In genomic region chrX:108167211-108167872, GRCh38 we compare ENCODE assay signal across 20 cellular contexts.
DNase-seq lines count a peak whose midpoint lies in the region; TF ChIP-seq lines count a peak whose summit lies in the region.
"Had no signal": no experiment of that assay in that cellular context is flagged by ENCODE, and none has a peak within 500 bp of the region (broad histone marks: within the 10 kb centered on the region; RNA-seq: fewer than 3 reads in every experiment).

No MANE protein-coding gene starts in this region.

- CTCF ChIA-PET in HEK293 (lab: Yijun Ruan, JAX), result interaction anchor here (0.7 to 1.2 kb wide), 4 partner anchors 12 to 370 kb away, joined by 3 to 4 read pairs (median 3); no protein-coding TSS in a partner anchor

- DNase-seq in Caki2 (ENCODE audit: low read depth), result peak; percentile 41
- DNase-seq in adipocyte (ENCODE audit: low read depth), result peak; percentile 39
- DNase-seq in fibroblast of the conjunctiva (ENCODE audit: low read depth), result peak; percentile 22
- DNase-seq in GM20000 (ENCODE audit: low spot score), result no peak
- DNase-seq in T1000 (lab: John Stamatoyannopoulos, UW), result no peak
- DNase-seq in NCI-H2196 treated with DMSO at 0.1 percent for 48 hours (lab: John Stamatoyannopoulos, UW; ENCODE audit: unreplicated experiment), result no peak
- DNase-seq in NCI-H1092 treated with DMSO at 0.1 percent for 48 hours (lab: John Stamatoyannopoulos, UW), result no peak
- DNase-seq: DND-41; erythroblast; hippocampal formation; Karpas-422; left colon; NCI-H187; pancreas; spleen; stimulated activated naive CD8-positive, alpha-beta T cell treated with anti-CD3 and anti-CD28 coated beads, Interleukin-15, Interleukin-2, amounts not matched to agents 100 U/mL and 50 U/mL, for 24 hours; T-cell; upper lobe of right lung had no signal

- H3K9me3 ChIP-seq in HEK293 (ENCODE audit: control insufficient read depth, insufficient read depth, low read depth, low read length) (no peaks in the 10 kb centered on the region), adipocyte (ENCODE audit: control insufficient read depth, low read length) (peaks cover 8% of the 10 kb centered on the region)
- H3K9me3 ChIP-seq: pancreas, spleen, upper lobe of right lung had no signal

- no peak overlapping the region for H3K4me3 ChIP-seq in HEK293 (ENCODE audit: low read depth, low read length)
- H3K4me3 ChIP-seq in adipocyte (ENCODE audit: low read length), result no peak overlapping the region
- H3K4me3 ChIP-seq: pancreas, spleen, upper lobe of right lung had no signal

- H3K36me3 ChIP-seq in HEK293 (ENCODE audit: control insufficient read depth in 2 of 2, insufficient read depth in 1 of 2, low read length in 2 of 2), result no peaks in the 10 kb centered on the region
- H3K36me3 ChIP-seq in adipocyte (ENCODE audit: control insufficient read depth, insufficient read depth, low read length, severe bottlenecking), result no peaks in the 10 kb centered on the region
- H3K36me3 ChIP-seq: pancreas, spleen, upper lobe of right lung had no signal

- H3K9ac ChIP-seq in adipocyte (ENCODE audit: low read length), result no peak overlapping the region

- TF ChIP-seq CTCF in HEK293 (tag by site-specific recombination; IDR thresholded peaks at IDR 0.05) (no peak), GM20000 (IDR thresholded peaks at IDR 0.05; ENCODE audit: extremely low read depth, missing control alignments) (no peak)

- POLR2A ChIA-PET in HEK293 (lab: Yijun Ruan, JAX), result no interaction called here

- in situ Hi-C loops in Caki2 (cut with HindIII; ENCODE audit: low pct_unique_long_range_greater_than_20kb, low sequenced_read_pairs), result no loop called here

- H3K27ac ChIP-seq in HEK293 (ENCODE audit: extremely low read depth, low read depth, low read length), result no peak overlapping the region
- H3K27ac ChIP-seq: HL-60, pancreas, spleen, upper lobe of right lung had no signal

- H3K27me3 ChIP-seq in adipocyte (replicated peaks; ENCODE audit: control insufficient read depth, insufficient read depth, low read length), result peaks cover 20% of the 10 kb centered on the region
- H3K27me3 ChIP-seq: spleen, upper lobe of right lung had no signal

- H3K4me1 ChIP-seq in HEK293 (ENCODE audit: control insufficient read depth, insufficient read depth, low read length) (0 out of 2 replicates have a peak, but pooled peaks cover 2% of the 10 kb centered on the region), adipocyte (ENCODE audit: control insufficient read depth, insufficient read depth, low read length) (peaks cover 35% of the 10 kb centered on the region)
- H3K4me1 ChIP-seq: pancreas, spleen, upper lobe of right lung had no signal

TF ChIP-seq in HEK293, 187 proteins besides CTCF, POLR2A, EP300 and RAD21 (continues in another document):
- TF ChIP-seq GLIS1 (tag by site-specific recombination; IDR thresholded peaks at IDR 0.05) (peak; percentile 79), ZBTB44 (tag by site-specific recombination; IDR thresholded peaks at IDR 0.05) (peak; percentile 89), ZNF544 (tag by site-specific recombination; IDR thresholded peaks at IDR 0.05) (no peak), ZSCAN4 (tag by site-specific recombination; IDR thresholded peaks at IDR 0.05) (0 out of 2 replicates have a peak, but pooled peaks have one; percentile 14), PRDM10 (tag by site-specific recombination; IDR thresholded peaks at IDR 0.05) (peak; percentile 49), ZBTB20 (tag by site-specific recombination; IDR thresholded peaks at IDR 0.05) (peak; percentile 47), SCRT2 (tag by site-specific recombination; IDR thresholded peaks at IDR 0.05) (no peak), PRDM2 (tag by site-specific recombination; IDR thresholded peaks at IDR 0.05; ENCODE audit: borderline replicate concordance) (no peak), ZEB2 (tag by site-specific recombination; IDR thresholded peaks at IDR 0.05) (0 out of 2 replicates have a peak, but pooled peaks have one; percentile 49)

Comparison
In these comparisons a context has a peak if more than half of its experiments do, and no peak if none do; other contexts are left out.
1. DNase-seq: peak in Caki2 (single experiment), adipocyte (single experiment) and fibroblast of the conjunctiva (single experiment); none in GM20000 (single experiment), T1000 (single experiment), NCI-H2196 treated with DMSO at 0.1 percent for 48 hours (single experiment) and NCI-H1092 treated with DMSO at 0.1 percent for 48 hours (single experiment).